Comparison of ENCODE assay signal across 9 cellular contexts in the genomic region with DNA sequence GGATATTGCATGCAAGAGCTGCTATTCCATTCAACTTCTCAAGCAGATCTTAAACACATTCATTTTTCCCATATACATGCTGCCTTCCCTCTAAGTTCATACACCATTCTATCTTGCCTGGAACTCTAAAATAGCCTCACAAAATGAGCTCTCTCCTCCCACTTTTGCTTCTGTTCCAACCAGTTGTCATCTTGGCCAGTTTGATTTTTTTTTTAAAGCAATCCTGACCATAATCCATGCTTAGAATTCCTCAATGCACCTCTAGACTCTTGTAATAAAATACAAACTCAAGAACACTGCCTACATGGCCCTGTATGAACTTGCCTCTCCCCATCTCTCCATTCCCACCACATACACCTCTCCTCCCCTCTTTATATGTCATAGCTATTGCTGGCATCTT.
"Had no signal": no experiment of that assay in that cellular context is flagged by ENCODE, and none has a peak within 500 bp of the region (broad histone marks: within the 10 kb centered on the region; RNA-seq: fewer than 3 reads in every experiment).

No MANE protein-coding gene starts in this region.

- H3K4me3 Mint-ChIP-seq: GM23338, H9, HFFc6 had no signal

- H3K9me3 ChIP-seq: HAP-1 had no signal

- DNase-seq: GM23248, GOT3, H7, H9, HCEC 1CT, HFFc6 had no signal

- H3K9ac ChIP-seq: GM23248 had no signal

- ATAC-seq: GM23338, HCT116 had no signal

- H3K4me1 Mint-ChIP-seq: GM23338, H9 had no signal

- H3K4me3 ChIP-seq: GM23248, GM23338, HAP-1 had no signal

- H3K4me2 ChIP-seq: GM23338 had no signal

- H2AFZ ChIP-seq: GM23248, GM23338 had no signal

- H3K36me3 ChIP-seq: HAP-1 had no signal

- H3K27ac ChIP-seq: GM23248 had no signal

- H3K9me3 Mint-ChIP-seq: GM23338, H9 had no signal

- H3K27ac Mint-ChIP-seq: GM23338, H9, HFFc6 had no signal
